Comparison of ENCODE assay signal across 8 cellular contexts in genomic region chr18:54223568-54224241, GRCh38. TPM values are rescaled to one million over a fixed set of nuclear protein-coding genes. Genes with fewer than 3 reads are reported as not detected.
A peak's percentile ranks its signal among the peaks of the same experiment; 100 is the strongest.
DNase-seq lines count a peak whose midpoint lies in the region; ATAC-seq lines count a peak whose summit lies in the region.

No MANE protein-coding gene starts in this region.

- H3K36me3 ChIP-seq in HUES64 (ENCODE audit: insufficient read depth, low read length) (peaks cover 6% of the 10 kb centered on the region; the same call in 1 of the 2 replicates), urinary bladder (ENCODE audit: insufficient read depth) (no peaks in the 10 kb centered on the region)

- H3K4me3 ChIP-seq in HUES64 (ENCODE audit: low read length) (peak overlapping the region; percentile 82), urinary bladder (ENCODE audit: low read depth, low read length) (peak overlapping the region; percentile 99)

- H3K27me3 ChIP-seq in HUES64 (ENCODE audit: insufficient read depth, low read length): no peaks in the 10 kb centered on the region

- ATAC-seq in GM21619 (IDR thresholded peaks at IDR 0.05; ENCODE audit: unreplicated experiment): peak; percentile 13

- peak overlapping the region; percentile 56; the same call in 1 of the 2 replicates for H3K9ac ChIP-seq in HUES64 (ENCODE audit: low read depth, low read length)

- no peak overlapping the region for H3K27ac ChIP-seq in HUES64 (ENCODE audit: low read depth, low read length)
- peak overlapping the region; percentile 62 for H3K27ac ChIP-seq in urinary bladder (ENCODE audit: low read depth)

- DNase-seq in DMS153 (lab: John Stamatoyannopoulos, UW) (peak; percentile 31), RPMI7951 (ENCODE audit: low read depth) (peak; percentile 87), foreskin melanocyte (peak; percentile 64), occipital lobe (lab: John Stamatoyannopoulos, UW) (peak; percentile 41)
- peak; percentile 16 for DNase-seq in activated gamma-delta T cell treated with anti-CD3 and anti-CD28 coated beads, Interleukin-2, amount 50 U/mL, for 16 hours (ENCODE audit: low read depth)

- 1% methylated on average over 39 of the region's 39 CpGs for WGBS in HUES64
- WGBS in urinary bladder: under 1% methylated on average over 39 of the region's 39 CpGs

- peaks cover 38% of the 10 kb centered on the region for H3K4me1 ChIP-seq in HUES64 (ENCODE audit: insufficient read depth, low read length)
- H3K4me1 ChIP-seq in urinary bladder (ENCODE audit: insufficient read depth): no peaks in the 10 kb centered on the region

- no peaks in the 10 kb centered on the region for H3K9me3 ChIP-seq in HUES64 (ENCODE audit: insufficient read depth, low read depth, low read length)

RNA-seq across cellular contexts. Expression of gene MBD2, which starts 0.8 kb away (rescaled TPM):
- polyA plus RNA-seq in HUES64 (2013, experiment 1 of 2): 27.8 TPM
- 33.4 TPM for polyA plus RNA-seq in HUES64 (2013, experiment 2 of 2)
- total RNA-seq in RPMI7951 (2014; rRNA removed; shearing (Covaris generic)): 17.0 and 24.9 TPM in 2 replicates
- total RNA-seq in occipital lobe: 20.1 TPM
- total RNA-seq in urinary bladder: 36.0 TPM
- 27.0 TPM for polyA plus RNA-seq in urinary bladder

RNA-seq across cellular contexts. Expression of gene POLI, which starts 45.6 kb away (rescaled TPM):
- 21.7 TPM for polyA plus RNA-seq in HUES64 (2013, experiment 1 of 2)
- polyA plus RNA-seq in HUES64 (2013, experiment 2 of 2): 30.2 TPM
- total RNA-seq in RPMI7951 (2014; rRNA removed; shearing (Covaris generic)): 12.9 and 22.2 TPM in 2 replicates
- total RNA-seq in occipital lobe (131 TPM), urinary bladder (104 TPM)
- 14.7 TPM for polyA plus RNA-seq in urinary bladder

Comparison
In these comparisons a context has a peak if more than half of its experiments do, and no peak if none do; other contexts are left out.
1. DNase-seq: peak in every context shown above with its lines; median percentile 87 in RPMI7951; 64 in foreskin melanocyte; 41 in occipital lobe; 31 in DMS153; 16 in activated gamma-delta T cell treated with anti-CD3 and anti-CD28 coated beads, Interleukin-2, amount 50 U/mL, for 16 hours.